Comparison of ENCODE assay signal across 8 cellular contexts in the genomic region with DNA sequence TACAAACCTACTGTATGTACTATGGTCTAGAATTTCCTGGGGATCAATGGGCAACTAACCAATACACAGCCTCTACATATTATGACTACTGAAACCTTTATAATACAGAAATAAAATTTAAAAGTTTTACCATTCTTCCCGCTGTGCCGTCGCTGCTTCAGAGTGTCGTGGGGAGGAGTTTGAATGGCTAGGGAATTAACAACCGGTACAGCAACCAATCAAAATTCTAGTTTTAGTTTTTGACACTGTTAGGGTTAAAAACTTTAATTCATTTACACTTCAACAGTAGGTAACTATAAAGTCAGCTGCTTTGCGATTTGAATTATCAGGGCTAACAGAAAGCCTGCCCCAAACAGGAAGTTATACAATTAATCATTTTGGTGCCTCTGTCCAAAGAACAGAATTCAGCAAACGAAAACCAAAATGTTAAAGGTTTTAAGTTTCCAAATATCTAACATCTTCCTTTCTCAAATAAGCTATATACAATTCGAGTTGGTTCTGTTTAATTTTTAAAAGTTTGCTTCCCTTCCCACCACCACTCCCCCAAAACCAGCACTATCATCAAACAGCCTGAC. TPM values are rescaled to one million over a fixed set of nuclear protein-coding genes. Genes with fewer than 3 reads are reported as not detected.
DNase-seq lines count a peak whose midpoint lies in the region; TF ChIP-seq lines count a peak whose summit lies in the region.

No MANE protein-coding gene starts in this region.

- H3K79me2 ChIP-seq in OCI-LY7 (ENCODE audit: insufficient read depth, low read depth, low read length) (peaks cover 94% of the 10 kb centered on the region), osteoblast (ENCODE audit: insufficient read depth, low read length) (peaks cover 95% of the 10 kb centered on the region)

- CTCF ChIA-PET in OCI-LY7 (lab: Charles Lee; ENCODE audit: unreplicated experiment), result no interaction called here

- H3K36me3 ChIP-seq in OCI-LY7 (ENCODE audit: insufficient read depth, low read length) (peaks cover 76% of the 10 kb centered on the region), osteoblast (ENCODE audit: insufficient read depth, low read length) (peaks cover 18% of the 10 kb centered on the region)

- H2AFZ ChIP-seq in OCI-LY7 (ENCODE audit: low read length) (no peak overlapping the region), osteoblast (ENCODE audit: low read length) (no peak overlapping the region)

- no peaks in the 10 kb centered on the region for H3K27me3 ChIP-seq in osteoblast (ENCODE audit: insufficient read depth, low read length)

- intact Hi-C loops in OCI-LY7 (cut with micrococcal nuclease; ENCODE audit: unreplicated experiment), result loop anchor here (5.0 kb wide), 3 partner anchors 84 to 666 kb away; a partner anchor contains a TSS

- H3K4me2 ChIP-seq in OCI-LY7 (ENCODE audit: low read length) (peak overlapping the region; percentile 92), osteoblast (ENCODE audit: insufficient read depth, low read length) (peak overlapping the region; percentile 92)

- TF ChIP-seq CTCF in GM12865 (IDR thresholded peaks at IDR 0.05; ENCODE audit: insufficient read depth, low read depth, low read length, missing control alignments), result no peak
- TF ChIP-seq CTCF in OCI-LY7 (conservative IDR thresholded peaks at IDR 0.05; ENCODE audit: low read length), result no peak
- TF ChIP-seq CTCF in epithelial cell of esophagus (IDR thresholded peaks at IDR 0.05; ENCODE audit: insufficient read depth, low read depth, low read length, missing control alignments), result no peak
- no peak for TF ChIP-seq CTCF in osteoblast (IDR thresholded peaks at IDR 0.05; ENCODE audit: extremely low read depth, low read depth, low read length)

- H3K9me3 ChIP-seq in OCI-LY7 (ENCODE audit: low read length) (no peaks in the 10 kb centered on the region), osteoblast (ENCODE audit: low read depth, low read length) (no peaks in the 10 kb centered on the region)

- H3K27ac ChIP-seq in OCI-LY7 (ENCODE audit: low read depth, low read length, poor library complexity, severe bottlenecking), result peak overlapping the region; percentile 85
- H3K27ac ChIP-seq in osteoblast (ENCODE audit: low read depth, low read length), result peak overlapping the region; percentile 89

- BruUV-seq in OCI-LY7 (replicated peaks; lab: Mats Ljungman, UMichigan), result TSS peak; percentile 29

- H4K20me1 ChIP-seq in OCI-LY7 (ENCODE audit: insufficient read depth, low read length) (peaks cover 64% of the 10 kb centered on the region), osteoblast (ENCODE audit: insufficient read depth, low read length) (peaks cover 64% of the 10 kb centered on the region)

- H3K4me3 ChIP-seq in GM12865 (ENCODE audit: low read depth, low read length), result peak overlapping the region; percentile 92
- H3K4me3 ChIP-seq in OCI-LY7 (ENCODE audit: low read depth, low read length, poor library complexity, severe bottlenecking), result peak overlapping the region; percentile 99
- H3K4me3 ChIP-seq in epithelial cell of esophagus (ENCODE audit: low read length), result peak overlapping the region; percentile 94
- peak overlapping the region; percentile 93 for H3K4me3 ChIP-seq in osteoblast (ENCODE audit: insufficient read depth, low read length)

- DNase-seq in GM12865 (ENCODE audit: low read depth) (no peak), OCI-LY7 (ENCODE audit: low spot score) (peak; percentile 18), epithelial cell of esophagus (ENCODE audit: low read depth) (peak; percentile 30), osteoblast (ENCODE audit: insufficient read length, low spot score, missing footprints) (peak; percentile 69), NCI-H226 (no peak), HuH-7.5 (ENCODE audit: low spot score) (no peak), mucosa of gallbladder (ENCODE audit: low spot score) (no peak)
- no peak for DNase-seq in activated effector memory CD4-positive, alpha-beta T cell treated with anti-CD3 and anti-CD28 coated beads, Interleukin-2, amount 50 U/mL, for 16 hours

- H3K4me1 ChIP-seq in OCI-LY7 (ENCODE audit: insufficient read depth, low read length, poor library complexity, severe bottlenecking), result peaks cover 52% of the 10 kb centered on the region
- H3K4me1 ChIP-seq in osteoblast (ENCODE audit: insufficient read depth, low read length), result peaks cover 21% of the 10 kb centered on the region

- no peaks in the 10 kb centered on the region for H3K9me2 ChIP-seq in OCI-LY7 (ENCODE audit: insufficient read depth, low read length)

- POLR2A ChIA-PET in OCI-LY7 (lab: Charles Lee), result interaction anchor here (1.0 to 3.8 kb wide), 5 partner anchors 12 to 58 kb away, joined by 3 to 15 read pairs (median 4); no protein-coding TSS in a partner anchor

RNA-seq across cellular contexts. Expression of a gene that starts 2.3 kb away (rescaled TPM):
- 127 and 159 TPM in 2 replicates for total RNA-seq in OCI-LY7 (2014; rRNA removed; shearing (Covaris generic))
- total RNA-seq in OCI-LY7 (2022), result 572 and 601 TPM in 2 replicates
- total RNA-seq in osteoblast, result 19.2 and 19.4 TPM in 2 replicates
- total RNA-seq in mucosa of gallbladder, result 123 TPM

RNA-seq across cellular contexts. Expression of a gene that starts 58.8 kb away (rescaled TPM):
- 224 and 319 TPM in 2 replicates for total RNA-seq in OCI-LY7 (2014; rRNA removed; shearing (Covaris generic))
- total RNA-seq in OCI-LY7 (2022) (394 and 425 TPM in 2 replicates), osteoblast (142 and 143 TPM in 2 replicates), mucosa of gallbladder (158 TPM)

RNA-seq across cellular contexts. Expression of a gene that starts 58.9 kb away (rescaled TPM):
- 49.7 and 58.7 TPM in 2 replicates for total RNA-seq in OCI-LY7 (2014; rRNA removed; shearing (Covaris generic))
- total RNA-seq in OCI-LY7 (2022) (64.9 and 70.2 TPM in 2 replicates), osteoblast (35.4 and 38.4 TPM in 2 replicates), mucosa of gallbladder (30.1 TPM)

Comparison
In these comparisons a context has a peak if more than half of its experiments do, and no peak if none do; other contexts are left out.
1. DNase-seq: peak in OCI-LY7 (single experiment), epithelial cell of esophagus (single experiment) and osteoblast (single experiment); none in GM12865 (single experiment), NCI-H226 (single experiment), HuH-7.5 (single experiment), activated effector memory CD4-positive, alpha-beta T cell treated with anti-CD3 and anti-CD28 coated beads, Interleukin-2, amount 50 U/mL, for 16 hours (single experiment) and mucosa of gallbladder (single experiment).
2. Peak in every context shown above with its lines, with median percentiles within 50 percentile points of each other: H3K4me3 ChIP-seq.